10 cellular contexts compared by ENCODE assay signal in the genomic region with DNA sequence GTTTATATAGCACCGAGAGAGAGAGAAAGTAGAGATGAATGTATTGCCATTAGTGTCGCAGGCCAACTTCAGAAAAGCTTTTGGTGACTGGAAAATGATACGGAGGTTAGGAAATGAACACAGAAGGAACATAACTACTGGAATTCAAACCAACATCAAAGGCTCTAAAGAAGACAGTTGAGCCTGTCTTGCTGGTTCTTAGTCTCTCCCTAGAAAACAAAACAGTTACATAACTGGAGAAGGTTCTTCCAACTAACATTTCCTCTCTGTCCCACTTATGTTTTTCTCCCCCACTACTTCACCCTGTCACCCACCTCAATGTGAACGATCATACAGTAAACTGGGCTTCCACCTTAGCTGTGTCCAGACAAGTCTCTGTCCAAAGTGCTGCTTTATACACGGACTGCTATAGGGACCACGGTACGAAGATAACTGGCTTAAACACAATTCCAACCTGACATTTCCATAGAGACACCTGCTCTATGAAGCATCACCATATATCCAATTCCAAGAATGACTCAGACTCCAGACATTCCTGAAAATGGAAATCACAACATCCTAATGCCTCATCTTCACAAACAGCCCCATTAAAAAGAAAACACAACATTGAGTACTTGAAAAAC.
DNase-seq lines count a peak whose midpoint lies in the region; ATAC-seq and TF ChIP-seq lines count a peak whose summit lies in the region.
"Had no signal": no experiment of that assay in that cellular context is flagged by ENCODE, and none has a peak within 500 bp of the region (broad histone marks: within the 10 kb centered on the region; RNA-seq: fewer than 3 reads in every experiment).

No MANE protein-coding gene starts in this region.

- intact Hi-C loops in heart right ventricle (cut with DNase I) = loop anchor here in 1 of 10 donors (5.0 kb wide), 1 partner anchor 55 kb away; no protein-coding TSS in a partner anchor

- no peaks in the 10 kb centered on the region for H3K9me3 ChIP-seq in heart right ventricle

- H3K9me3 Mint-ChIP-seq in stimulated activated naive CD8-positive, alpha-beta T cell treated with anti-CD3 and anti-CD28 coated beads, Interleukin-15, Interleukin-2, amounts not matched to agents 100 ng/mL and 50 ng/mL, for 24 hours = no peaks in the 10 kb centered on the region

- H3K27ac Mint-ChIP-seq in stimulated activated naive CD8-positive, alpha-beta T cell treated with anti-CD3 and anti-CD28 coated beads, Interleukin-15, Interleukin-2, amounts not matched to agents 100 ng/mL and 50 ng/mL, for 24 hours = no peak overlapping the region

- H3K27ac ChIP-seq in VCaP (peak overlapping the region; percentile 90), heart right ventricle (no peak overlapping the region)

- peaks cover 40% of the 10 kb centered on the region for H3K4me1 Mint-ChIP-seq in stimulated activated naive CD8-positive, alpha-beta T cell treated with anti-CD3 and anti-CD28 coated beads, Interleukin-15, Interleukin-2, amounts not matched to agents 100 ng/mL and 50 ng/mL, for 24 hours (ENCODE audit: low read depth)

- no peak for ATAC-seq in stimulated activated naive CD8-positive, alpha-beta T cell treated with anti-CD3 and anti-CD28 coated beads, Interleukin-15, Interleukin-2, amounts not matched to agents 100 U/mL and 50 U/mL, for 24 hours
- ATAC-seq in GM18517 (IDR thresholded peaks at IDR 0.05; ENCODE audit: unreplicated experiment) = no peak
- no peak for ATAC-seq in heart right ventricle

- peak overlapping the region; percentile 82 for H3K4me3 Mint-ChIP-seq in stimulated activated naive CD8-positive, alpha-beta T cell treated with anti-CD3 and anti-CD28 coated beads, Interleukin-15, Interleukin-2, amounts not matched to agents 100 ng/mL and 50 ng/mL, for 24 hours

- DNase-seq in stimulated activated naive CD8-positive, alpha-beta T cell treated with anti-CD3 and anti-CD28 coated beads, Interleukin-15, Interleukin-2, amounts not matched to agents 100 U/mL and 50 U/mL, for 24 hours = no peak
- DNase-seq in iris pigment epithelial cell (ENCODE audit: low read depth) (peak; percentile 25), heart right ventricle (no peak), NCI-H2227 treated with DMSO at 0.1 percent for 48 hours (lab: John Stamatoyannopoulos, UW) (no peak)
- no peak for DNase-seq in stimulated activated CD4-positive, alpha-beta T cell treated with anti-CD3 and anti-CD28 coated beads, Interleukin-12 subunit alpha, Interleukin-12 subunit beta, amount 100 ng/mL, for 4 hours
- DNase-seq: cortex of kidney, NCI-H187 had no signal

- peaks cover 0 to 48% (median 18%) of the 10 kb centered on the region in 9 donors for H3K4me1 ChIP-seq in heart right ventricle

- WGBS in heart right ventricle, 2 donors = 73 to 81% methylated on average over 7 of the region's 7 CpGs

- H3K36me3 Mint-ChIP-seq in stimulated activated naive CD8-positive, alpha-beta T cell treated with anti-CD3 and anti-CD28 coated beads, Interleukin-15, Interleukin-2, amounts not matched to agents 100 ng/mL and 50 ng/mL, for 24 hours (ENCODE audit: low read depth) = no peaks in the 10 kb centered on the region

- H3K4me3 ChIP-seq in heart right ventricle = no peak overlapping the region

- peaks cover 23% of the 10 kb centered on the region for H3K27me3 Mint-ChIP-seq in stimulated activated naive CD8-positive, alpha-beta T cell treated with anti-CD3 and anti-CD28 coated beads, Interleukin-15, Interleukin-2, amounts not matched to agents 100 ng/mL and 50 ng/mL, for 24 hours

- no peaks in the 10 kb centered on the region for H3K36me3 ChIP-seq in heart right ventricle

- H3K27me3 ChIP-seq in heart right ventricle = no peaks in the 10 kb centered on the region

- TF ChIP-seq CTCF in VCaP (conservative IDR thresholded peaks at IDR 0.05) (no peak), heart right ventricle (IDR thresholded peaks at IDR 0.05) (no peak)
